In the genomic region with DNA sequence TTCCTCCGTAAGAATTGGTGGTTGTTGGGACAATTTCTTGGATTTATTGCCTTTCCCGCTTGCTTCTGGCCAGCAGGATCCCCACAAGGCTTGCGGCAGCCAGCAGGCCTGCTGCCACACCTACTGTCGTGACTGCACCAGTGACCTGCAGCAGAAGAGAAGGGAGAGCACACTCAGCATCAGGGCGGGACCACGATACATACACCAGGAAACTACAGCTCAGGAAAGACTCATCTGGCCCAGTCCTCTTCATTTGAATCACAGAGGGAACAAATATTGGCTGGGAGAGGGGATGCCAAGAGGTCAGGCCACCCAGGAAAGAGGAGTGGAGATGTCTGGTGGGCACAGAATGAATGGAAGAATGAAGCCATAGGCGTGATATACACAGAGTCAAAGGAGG, we compare ENCODE assay signal across 18 cellular contexts. TPM values are rescaled to one million over a fixed set of nuclear protein-coding genes. Genes with fewer than 3 reads are reported as not detected.
DNase-seq lines count a peak whose midpoint lies in the region; ATAC-seq and TF ChIP-seq lines count a peak whose summit lies in the region.
"Had no signal": no experiment of that assay in that cellular context is flagged by ENCODE, and none has a peak within 500 bp of the region (broad histone marks: within the 10 kb centered on the region; RNA-seq: fewer than 3 reads in every experiment).

No MANE protein-coding gene starts in this region.

- no peaks in the 10 kb centered on the region for H3K36me3 ChIP-seq in colonic mucosa
- H3K36me3 ChIP-seq: brain microvascular endothelial cell, prostate gland had no signal

- DNase-seq in activated CD4-positive, alpha-beta T cell treated with anti-CD3 and anti-CD28 coated beads for 36 hours = no peak
- DNase-seq in activated CD4-positive, alpha-beta T cell treated with anti-CD3 and anti-CD28 coated beads, Interleukin-2, amount 50 U/mL, for 1 hour = no peak
- DNase-seq in SW480 (ENCODE audit: low spot score) (peak; percentile 36), colonic mucosa (peak; percentile 36), progenitor cell of endocrine pancreas (ENCODE audit: low spot score, unreplicated experiment) (no peak), foreskin melanocyte (no peak)
- no peak for DNase-seq in activated effector memory CD4-positive, alpha-beta T cell treated with Interleukin-2 at 50 U/mL for 16 hours
- DNase-seq: brain microvascular endothelial cell, hypothalamus, left cardiac atrium, NCI-H187, NCI-H510A treated with DMSO at 0.1 percent for 48 hours, OCI-M1 had no signal

- no peak overlapping the region for H3K9ac ChIP-seq in colonic mucosa (ENCODE audit: low read depth in 2 of 2, low read length in 2 of 2)

- POLR2A ChIA-PET in activated CD4-positive, alpha-beta T cell treated with anti-CD3 and anti-CD28 coated beads for 36 hours (lab: Charles Lee) = no interaction called here

- no peaks in the 10 kb centered on the region for H3K9me3 ChIP-seq in colonic mucosa
- H3K9me3 ChIP-seq: prostate gland had no signal

- H3K4me1 ChIP-seq in colonic mucosa = no peaks in the 10 kb centered on the region
- H3K4me1 ChIP-seq: prostate gland had no signal

- no peak for TF ChIP-seq CTCF in colonic mucosa (IDR thresholded peaks at IDR 0.05)
- no peak for TF ChIP-seq CTCF in progenitor cell of endocrine pancreas (IDR thresholded peaks at IDR 0.05; ENCODE audit: unreplicated experiment)

- peak overlapping the region; percentile 13 for H3K27ac Mint-ChIP-seq in activated CD4-positive, alpha-beta T cell treated with anti-CD3 and anti-CD28 coated beads for 36 hours
- peak overlapping the region; percentile 22 for H3K27ac Mint-ChIP-seq in progenitor cell of endocrine pancreas

- no peak overlapping the region for H3K4me3 Mint-ChIP-seq in activated CD4-positive, alpha-beta T cell treated with anti-CD3 and anti-CD28 coated beads for 36 hours
- no peak overlapping the region for H3K4me3 Mint-ChIP-seq in progenitor cell of endocrine pancreas (ENCODE audit: low read depth)

- CTCF ChIA-PET in activated CD4-positive, alpha-beta T cell treated with anti-CD3 and anti-CD28 coated beads for 36 hours (lab: Charles Lee) = no interaction called here

- peaks cover 57% of the 10 kb centered on the region for H3K4me1 Mint-ChIP-seq in activated CD4-positive, alpha-beta T cell treated with anti-CD3 and anti-CD28 coated beads for 36 hours
- peaks cover 6% of the 10 kb centered on the region for H3K4me1 Mint-ChIP-seq in progenitor cell of endocrine pancreas (ENCODE audit: low read depth)

- no peaks in the 10 kb centered on the region for H3K27me3 Mint-ChIP-seq in activated CD4-positive, alpha-beta T cell treated with anti-CD3 and anti-CD28 coated beads for 36 hours
- H3K27me3 Mint-ChIP-seq in progenitor cell of endocrine pancreas = peaks cover 4% of the 10 kb centered on the region

- no peak overlapping the region for H3K27ac ChIP-seq in colonic mucosa
- H3K27ac ChIP-seq: brain microvascular endothelial cell, HL-60, prostate gland had no signal

- no peaks in the 10 kb centered on the region for H3K27me3 ChIP-seq in colonic mucosa
- H3K27me3 ChIP-seq: brain microvascular endothelial cell had no signal

- ATAC-seq in activated CD4-positive, alpha-beta T cell treated with anti-CD3 and anti-CD28 coated beads for 36 hours = no peak
- no peak for ATAC-seq in GM19455 (IDR thresholded peaks at IDR 0.05; ENCODE audit: unreplicated experiment)

- no peaks in the 10 kb centered on the region for H3K36me3 Mint-ChIP-seq in activated CD4-positive, alpha-beta T cell treated with anti-CD3 and anti-CD28 coated beads for 36 hours (ENCODE audit: low read depth)
- no peaks in the 10 kb centered on the region for H3K36me3 Mint-ChIP-seq in progenitor cell of endocrine pancreas (ENCODE audit: insufficient read depth)

- intact Hi-C loops in activated CD4-positive, alpha-beta T cell treated with anti-CD3 and anti-CD28 coated beads for 36 hours (cut with DNase I, micrococcal nuclease) = loop anchor here (1.0 to 2.0 kb wide), 2 partner anchors 14 to 16 kb away; a partner anchor contains a TSS
- intact Hi-C loops in colonic mucosa (cut with DNase I) = no loop called here

- H3K9me3 Mint-ChIP-seq in activated CD4-positive, alpha-beta T cell treated with anti-CD3 and anti-CD28 coated beads for 36 hours (ENCODE audit: low read depth) = no peaks in the 10 kb centered on the region
- no peaks in the 10 kb centered on the region for H3K9me3 Mint-ChIP-seq in progenitor cell of endocrine pancreas (ENCODE audit: low read depth)

- no peak overlapping the region for H3K4me3 ChIP-seq in colonic mucosa
- H3K4me3 ChIP-seq: prostate gland had no signal

RNA-seq across cellular contexts. Expression of a gene that starts 10.3 kb away (rescaled TPM):
- total RNA-seq in activated CD4-positive, alpha-beta T cell treated with anti-CD3 and anti-CD28 coated beads for 36 hours = not detected
- total RNA-seq in colonic mucosa (10 to 100 TPM in 1 of 2 donors, 1 to 10 TPM in 1; 1.9 to 11.1 TPM), progenitor cell of endocrine pancreas (not detected in 2 replicates)
- total RNA-seq: SK-MEL-5 had no signal

RNA-seq across cellular contexts. Expression of a gene that starts 16.3 kb away (rescaled TPM):
- 10 to 100 TPM; 16.8 to 18.7 TPM for total RNA-seq in activated CD4-positive, alpha-beta T cell treated with anti-CD3 and anti-CD28 coated beads for 36 hours
- total RNA-seq in colonic mucosa (10 to 100 TPM in 1 of 2 donors, 1 to 10 TPM in 1; 9.9 to 40.7 TPM), progenitor cell of endocrine pancreas (0.42 TPM in 1 of 2 replicates, not detected in the other)
- total RNA-seq: SK-MEL-5 had no signal

RNA-seq across cellular contexts. Expression of a gene that starts 47.0 kb away (rescaled TPM):
- not detected for total RNA-seq in activated CD4-positive, alpha-beta T cell treated with anti-CD3 and anti-CD28 coated beads for 36 hours
- total RNA-seq in colonic mucosa (under 1 TPM in 1 of 2 donors, not detected in 1; 0.24 TPM), progenitor cell of endocrine pancreas (2.3 and 2.4 TPM in 2 replicates)
- total RNA-seq: A172, prostate gland, SK-MEL-5 had no signal

Comparison
In these comparisons a context has a peak if more than half of its experiments do, and no peak if none do; other contexts are left out.
1. DNase-seq: peak in SW480 (single experiment) and colonic mucosa (single experiment); none in activated CD4-positive, alpha-beta T cell treated with anti-CD3 and anti-CD28 coated beads for 36 hours (single experiment), activated CD4-positive, alpha-beta T cell treated with anti-CD3 and anti-CD28 coated beads, Interleukin-2, amount 50 U/mL, for 1 hour (single experiment), progenitor cell of endocrine pancreas (single experiment), foreskin melanocyte (single experiment) and activated effector memory CD4-positive, alpha-beta T cell treated with Interleukin-2 at 50 U/mL for 16 hours (single experiment).